In genomic region chr11:71927813-71928738, GRCh38 we compare ENCODE assay signal across 8 cellular contexts. TPM values are rescaled to one million over a fixed set of nuclear protein-coding genes. Genes with fewer than 3 reads are reported as not detected.
DNase-seq lines count a peak whose midpoint lies in the region; ATAC-seq, FAIRE-seq and TF ChIP-seq lines count a peak whose summit lies in the region.

Gene XNDC1N (minus strand): TSS chr11:71928594. CDS start chr11:71923353, 5,241 bp downstream.

- CTCF ChIA-PET in K562 (lab: Yijun Ruan, JAX; ENCODE audit: low intra/inter-chr PET ratio), result no interaction called here

- H3K9me1 ChIP-seq in K562 (ENCODE audit: control insufficient read depth, insufficient read depth, low read length), result no peaks in the 10 kb centered on the region

- POLR2A ChIA-PET in K562 (lab: Yijun Ruan, JAX), result interaction anchor here (0.6 to 6.9 kb wide), 13 partner anchors 8 to 316 kb away, joined by 3 to 55 read pairs (median 3); partner anchors contain the start of gene ANAPC15

- WGBS in K562 (ENCODE audit: insufficient coverage, low coverage, missing lambda C conversion rate), result under 1% methylated on average over 41 of the region's 41 CpGs

- peak within 1 kb of the TSS; percentile 99 for H3K27ac ChIP-seq in K562 (ENCODE audit: extremely low read depth, low read depth, low read length)
- H3K27ac ChIP-seq in skeletal muscle tissue (ENCODE audit: low read depth, low read length), result peak within 1 kb of the TSS; percentile 91

- DNase-seq in activated effector memory CD4-positive, alpha-beta T cell treated with anti-CD3 and anti-CD28 coated beads, Interleukin-2, amount 50 U/mL, for 16 hours, result peak; percentile 91
- no peak for DNase-seq in activated effector memory CD4-positive, alpha-beta T cell treated with Interleukin-2 at 50 U/mL for 16 hours
- peak; percentile 88 for DNase-seq in NCI-H146 (lab: John Stamatoyannopoulos, UW)
- peak; percentile 7 to 90 (median 67) for DNase-seq in T-helper 1 cell
- peak; percentile 80 to 90 (median 82) for DNase-seq in K562 (ENCODE audit: extremely low read depth in 1 of 4, low spot score in 3 of 4)

- ATAC-seq in HG02885 (IDR thresholded peaks at IDR 0.05; ENCODE audit: poor library complexity, unreplicated experiment), result peak; percentile 75
- ATAC-seq in K562, result peak; percentile 89

- no peak for TF ChIP-seq CTCF in K562 (IDR thresholded peaks at IDR 0.05 in 2 of 3, conservative IDR thresholded peaks at IDR 0.05 in 1 of 3; ENCODE audit: insufficient read depth in 2 of 3, low read depth in 1 of 3, low read length in 3 of 3)

- no peak for TF ChIP-seq RAD21 in K562 (CRISPR knock-in tag; conservative IDR thresholded peaks at IDR 0.05 in 1 of 2, IDR thresholded peaks at IDR 0.05 in 1 of 2)

- in situ Hi-C loops in K562 (cut with MboI), result no loop called here

- H2AFZ ChIP-seq in K562 (ENCODE audit: low read depth, low read length), result peak within 1 kb of the TSS; percentile 99

- peak; percentile 77 for TF ChIP-seq POLR2A in K562 (conservative IDR thresholded peaks at IDR 0.05)

- H3K4me1 ChIP-seq in K562 (replicated peaks in 1 of 2; ENCODE audit: control insufficient read depth in 2 of 2, insufficient read depth in 2 of 2, low read length in 2 of 2) (peaks cover 6 to 10% of the 10 kb centered on the region in 2 experiments; a peak in 2 of 5 replicates), iPS-15b (ENCODE audit: control insufficient read depth, insufficient read depth, low read length) (peaks cover 3% of the 10 kb centered on the region), skeletal muscle tissue (ENCODE audit: control insufficient read depth in 3 of 3, insufficient read depth in 3 of 3, low read length in 3 of 3) (peaks cover 24 to 40% (median 39%) of the 10 kb centered on the region in 3 donors)

- BruUV-seq in K562 (replicated peaks; lab: Mats Ljungman, UMichigan), result TSS peak; percentile 85

- H3K27me3 ChIP-seq in K562 (ENCODE audit: control insufficient read depth in 2 of 2, insufficient read depth in 2 of 2, low read length in 2 of 2) (no peaks in the 10 kb centered on the region), iPS-15b (ENCODE audit: control insufficient read depth, insufficient read depth, low read length) (no peaks in the 10 kb centered on the region), skeletal muscle tissue (ENCODE audit: control insufficient read depth in 3 of 3, insufficient read depth in 3 of 3, low read length in 3 of 3) (no peaks in the 10 kb centered on the region)

- H3K9ac ChIP-seq in K562 (ENCODE audit: insufficient read depth in 1 of 2, low read depth in 2 of 2, low read length in 2 of 2), result peak within 1 kb of the TSS; percentile 97
- peak within 1 kb of the TSS; percentile 100 for H3K9ac ChIP-seq in iPS-15b (ENCODE audit: low read depth, low read length)
- peak within 1 kb of the TSS; percentile 85 to 99 (median 93) for H3K9ac ChIP-seq in skeletal muscle tissue (ENCODE audit: low read depth in 1 of 3, low read length in 3 of 3)

- peak within 1 kb of the TSS; percentile 82 for H3K4me2 ChIP-seq in K562 (ENCODE audit: insufficient read depth, low read length)

- TF ChIP-seq EP300 in K562 (IDR thresholded peaks at IDR 0.05; ENCODE audit: low read length), result no peak

- 0 out of 2 replicates have a peak, but pooled peaks cover 9% of the 10 kb centered on the region for H4K20me1 ChIP-seq in K562 (replicated peaks; ENCODE audit: control insufficient read depth, insufficient read depth, low read length)

- peaks cover 19% of the 10 kb centered on the region; the same call in 2 of the 3 replicates for H3K36me3 ChIP-seq in K562 (ENCODE audit: control insufficient read depth, insufficient read depth, low read length)
- H3K36me3 ChIP-seq in iPS-15b (ENCODE audit: control insufficient read depth, insufficient read depth, low read length), result no peaks in the 10 kb centered on the region
- H3K36me3 ChIP-seq in skeletal muscle tissue (ENCODE audit: control insufficient read depth in 3 of 3, insufficient read depth in 3 of 3, low read length in 3 of 3), result peaks cover 0 to 4% (median 0%) of the 10 kb centered on the region in 3 donors

- intact Hi-C loops in K562 (cut with micrococcal nuclease), result no loop called here

- FAIRE-seq in K562 (lab: Jason Lieb, UNC), result peak; percentile 94

- no peaks in the 10 kb centered on the region for H3K9me3 ChIP-seq in K562 (replicated peaks; ENCODE audit: control insufficient read depth, insufficient read depth, low read depth, low read length)
- no peaks in the 10 kb centered on the region for H3K9me3 ChIP-seq in iPS-15b (ENCODE audit: control insufficient read depth, insufficient read depth, low read length)
- H3K9me3 ChIP-seq in skeletal muscle tissue (ENCODE audit: control insufficient read depth in 3 of 3, low read length in 3 of 3), result no peaks in the 10 kb centered on the region

- H3K79me2 ChIP-seq in K562 (ENCODE audit: control insufficient read depth, insufficient read depth, low read length), result peaks cover 61% of the 10 kb centered on the region

- peak within 1 kb of the TSS; percentile 53 for H3K4me3 ChIP-seq in K562
- H3K4me3 ChIP-seq in iPS-15b (ENCODE audit: low read depth, low read length), result peak within 1 kb of the TSS; percentile 97
- peak within 1 kb of the TSS; percentile 97 to 100 (median 99) for H3K4me3 ChIP-seq in skeletal muscle tissue (ENCODE audit: low read length in 3 of 3)

TF ChIP-seq in K562, 482 proteins besides CTCF, POLR2A, EP300 and RAD21 (continues in another document):
- TF ChIP-seq ZBTB2 (IDR thresholded peaks at IDR 0.05) (peak; percentile 26; the same call in 1 of the 2 replicates), KAT8 (IDR thresholded peaks at IDR 0.05; ENCODE audit: low read depth) (no peak), HOXB6 (CRISPR knock-in tag; IDR thresholded peaks at IDR 0.05; ENCODE audit: borderline replicate concordance) (no peak), ZNF143 (CRISPR knock-in tag; IDR thresholded peaks at IDR 0.05) (peak; percentile 96), NFIX (CRISPR knock-in tag; IDR thresholded peaks at IDR 0.05; ENCODE audit: low read depth) (no peak), ZNF277 (CRISPR knock-in tag; IDR thresholded peaks at IDR 0.05; ENCODE audit: borderline replicate concordance) (no peak), MCM3 (IDR thresholded peaks at IDR 0.05) (no peak), ZBTB33 (CRISPR knock-in tag; IDR thresholded peaks at IDR 0.05) (peak; percentile 53), DACH1 (IDR thresholded peaks at IDR 0.05; ENCODE audit: partially characterized antibody) (no peak), ZNF589 (CRISPR knock-in tag; IDR thresholded peaks at IDR 0.05; ENCODE audit: low read depth) (no peak)

RNA-seq across cellular contexts. Expression of gene XNDC1N, which starts in this region (rescaled TPM):
- 66.4 and 79.0 TPM in 2 replicates for total RNA-seq in K562 (2011; cell fraction: chromatin; rRNA removed; ENCODE audit: low replicate concordance)
- total RNA-seq in K562 (2011; cell fraction: nucleolus; rRNA removed), result 40.9 and 41.0 TPM in 2 replicates
- total RNA-seq in K562 (2011; cell fraction: nucleoplasm; rRNA removed), result 48.5 and 50.4 TPM in 2 replicates
- total RNA-seq in K562 (2014; rRNA removed) (6.8 and 8.2 TPM in 2 replicates), K562 (2014; rRNA removed; fragmentation: Illumina TruSeq; extraction: Trizol) (9.8 and 11.0 TPM in 2 replicates), K562 (2015; rRNA removed; fragmentation: Illumina TruSeq; extraction: Trizol) (7.7 and 11.4 TPM in 2 replicates), K562 (2021) (7.8 and 9.5 TPM in 2 replicates), skeletal muscle tissue (13.6 TPM)
- polyA plus RNA-seq in K562 (2011; rRNA removed) (9.7 and 10.2 TPM in 2 replicates), K562 (2014; fragmentation: Illumina TruSeq; extraction: Trizol) (6.4 and 6.8 TPM in 2 replicates), K562 (2014; fragmentation: Nextera tagmentation; extraction: Ambion mirVana) (10 to 100 TPM in 1 of 2 experiments, 1 to 10 TPM in 1; 9.7 to 11.3 TPM), K562 (2014; rRNA removed) (11.1 and 11.5 TPM in 2 replicates)
- polyA plus RNA-seq in K562 (2011; cell fraction: cytosol; rRNA removed), result 5.2 and 8.8 TPM in 2 replicates
- 22.9 and 23.3 TPM in 2 replicates for polyA plus RNA-seq in K562 (2011; cell fraction: nucleus; rRNA removed)
- 5.6 and 6.2 TPM in 2 replicates for polyA plus RNA-seq in K562 (2012)
- 20.9 and 21.6 TPM in 2 replicates for polyA minus RNA-seq in K562 (2011; rRNA and poly(A)+ RNA removed)
- polyA minus RNA-seq in K562 (2011; cell fraction: cytosol; rRNA and poly(A)+ RNA removed), result 2.3 and 6.0 TPM in 2 replicates
- polyA minus RNA-seq in K562 (2011; cell fraction: nucleus; rRNA and poly(A)+ RNA removed), result 41.5 and 55.6 TPM in 2 replicates
